Comparison of ENCODE assay signal across 28 cellular contexts in genomic region chr7:68421712-68422111, GRCh38.
"Had no signal": no experiment of that assay in that cellular context is flagged by ENCODE, and none has a peak within 500 bp of the region (broad histone marks: within the 10 kb centered on the region; RNA-seq: fewer than 3 reads in every experiment).

No MANE protein-coding gene starts in this region.

- H3K4me3 Mint-ChIP-seq: dendritic cell treated with granulocyte-macrophage colony-stimulating factor and Interleukin-4, amounts not matched to agents 40 ng/mL and 50 ng/mL, for 4 days; effector memory CD8-positive, alpha-beta T cell; endodermal cell had no signal

- H3K9me3 ChIP-seq: colonic mucosa, esophagus muscularis mucosa, esophagus squamous epithelium, gastrocnemius medialis had no signal

- H3K4me3 ChIP-seq: colonic mucosa, coronary artery, dorsolateral prefrontal cortex, esophagus muscularis mucosa, esophagus squamous epithelium, gastrocnemius medialis, gastroesophageal sphincter, heart left ventricle, heart right ventricle had no signal

- H3K27me3 ChIP-seq: colonic mucosa, esophagus muscularis mucosa, esophagus squamous epithelium, foreskin keratinocyte, gastrocnemius medialis, gastroesophageal sphincter, heart left ventricle, heart right ventricle had no signal

- H3K27ac ChIP-seq: colonic mucosa, epithelial cell of prostate, esophagus squamous epithelium, foreskin keratinocyte, gastrocnemius medialis, heart left ventricle, heart right ventricle had no signal

- H3K36me3 ChIP-seq: colonic mucosa, esophagus muscularis mucosa, esophagus squamous epithelium, gastrocnemius medialis, gastroesophageal sphincter, heart left ventricle, heart right ventricle had no signal

- H3K4me1 ChIP-seq: colonic mucosa, esophagus squamous epithelium, foreskin keratinocyte, gastrocnemius medialis, heart right ventricle had no signal

- H3K27me3 Mint-ChIP-seq: dendritic cell treated with granulocyte-macrophage colony-stimulating factor and Interleukin-4, amounts not matched to agents 40 ng/mL and 50 ng/mL, for 4 days; effector memory CD8-positive, alpha-beta T cell had no signal

- DNase-seq: colonic mucosa; cortex of kidney; dermis blood vessel endothelial cell; dorsolateral prefrontal cortex; effector CD4-positive, alpha-beta T cell; effector CD8-positive, alpha-beta T cell; effector memory CD4-positive, alpha-beta T cell; effector memory CD8-positive, alpha-beta T cell; endodermal cell; erythroblast; esophagus squamous epithelium; foreskin fibroblast; foreskin keratinocyte; foreskin melanocyte; gastrocnemius medialis; glutamatergic neuron; head of caudate nucleus; heart left ventricle; heart right ventricle had no signal

- ATAC-seq: effector memory CD8-positive, alpha-beta T cell; esophagus mucosa; foreskin keratinocyte; gastrocnemius medialis; gastroesophageal sphincter; heart left ventricle; heart right ventricle had no signal

- FAIRE-seq: colon, endometrium, endothelial cell of umbilical vein had no signal

- H3K27ac Mint-ChIP-seq: dendritic cell treated with granulocyte-macrophage colony-stimulating factor and Interleukin-4, amounts not matched to agents 40 ng/mL and 50 ng/mL, for 4 days; effector memory CD8-positive, alpha-beta T cell; endodermal cell had no signal
